ENCODE assay signal across 13 cellular contexts in genomic region chr2:31239842-31240198, GRCh38. TPM values are rescaled to one million over a fixed set of nuclear protein-coding genes. Genes with fewer than 3 reads are reported as not detected.
DNase-seq lines count a peak whose midpoint lies in the region; ATAC-seq and TF ChIP-seq lines count a peak whose summit lies in the region.
"Had no signal": no experiment of that assay in that cellular context is flagged by ENCODE, and none has a peak within 500 bp of the region (broad histone marks: within the 10 kb centered on the region; RNA-seq: fewer than 3 reads in every experiment).

No MANE protein-coding gene starts in this region.

- H3K36me3 ChIP-seq in A673 (ENCODE audit: insufficient read depth, low read length, poor library complexity, severe bottlenecking) (no peaks in the 10 kb centered on the region), cardiac muscle cell (no peaks in the 10 kb centered on the region)

- DNase-seq in A673 (ENCODE audit: low spot score) (peak; percentile 21), cardiac muscle cell (ENCODE audit: low read depth in 1 of 2, low spot score in 1 of 2) (peak; percentile 66 to 69), omental fat pad (ENCODE audit: low spot score) (no peak)
- DNase-seq in central memory CD4-positive, alpha-beta T cell: no peak
- DNase-seq: ACHN; activated T-cell treated with anti-CD3 and anti-CD28 coated beads, Interleukin-2, amount 50 U/mL, for 1 hour; GOT3; NCI-H2029 had no signal

- H3K9me3 ChIP-seq in A673 (ENCODE audit: low read depth, low read length, poor library complexity, severe bottlenecking) (no peaks in the 10 kb centered on the region), cardiac muscle cell (ENCODE audit: low read depth) (no peaks in the 10 kb centered on the region)

- no peak overlapping the region for H3K27ac ChIP-seq in A673 (ENCODE audit: low read depth, low read length, poor library complexity, severe bottlenecking)
- peak overlapping the region; percentile 31 for H3K27ac ChIP-seq in angular gyrus (ENCODE audit: low read depth, low read length)
- peak overlapping the region; percentile 86 for H3K27ac ChIP-seq in cardiac muscle cell
- H3K27ac ChIP-seq: HL-60 had no signal

- TF ChIP-seq CTCF in A673 (conservative IDR thresholded peaks at IDR 0.05; ENCODE audit: low read depth, low read length): no peak
- TF ChIP-seq CTCF in cardiac muscle cell (IDR thresholded peaks at IDR 0.05; ENCODE audit: low read depth, low read length): no peak
- no peak for TF ChIP-seq CTCF in omental fat pad (IDR thresholded peaks at IDR 0.05)

- no TSS peak for BruUV-seq in A673 (replicated peaks; lab: Mats Ljungman, UMichigan)

- no peaks in the 10 kb centered on the region for H3K4me1 ChIP-seq in A673 (ENCODE audit: insufficient read depth, low read length, poor library complexity, severe bottlenecking)
- H3K4me1 ChIP-seq in cardiac muscle cell (ENCODE audit: low read depth): peaks cover 15% of the 10 kb centered on the region

- POLR2A ChIA-PET in A673 (lab: Charles Lee; ENCODE audit: low non-redundant PET): interaction anchor here (0.6 kb wide), 2 partner anchors 32 to 48 kb away, joined by 3 read pairs; no protein-coding TSS in a partner anchor

- ATAC-seq in omental fat pad (ENCODE audit: low FRiP score) (peak; percentile 42), HG03342 (IDR thresholded peaks at IDR 0.05; ENCODE audit: unreplicated experiment) (no peak), GM18858 (IDR thresholded peaks at IDR 0.05; ENCODE audit: unreplicated experiment) (no peak), HG02678 (IDR thresholded peaks at IDR 0.05; ENCODE audit: unreplicated experiment) (no peak)

- intact Hi-C loops in A673 (cut with micrococcal nuclease; ENCODE audit: unreplicated experiment): no loop called here

- CTCF ChIA-PET in A673 (lab: Charles Lee): no interaction called here

- H3K27me3 ChIP-seq in A673 (replicated peaks; ENCODE audit: insufficient read depth, low read depth, low read length, poor library complexity) (no peaks in the 10 kb centered on the region), cardiac muscle cell (no peaks in the 10 kb centered on the region)

- H3K4me3 ChIP-seq in A673 (ENCODE audit: low read depth, low read length, poor library complexity, severe bottlenecking): no peak overlapping the region
- no peak overlapping the region for H3K4me3 ChIP-seq in cardiac muscle cell

RNA-seq across cellular contexts. Expression of gene EHD3, which starts 5.9 kb away (rescaled TPM):
- 4.4 and 4.8 TPM in 2 replicates for total RNA-seq in A673 (2021)
- total RNA-seq in cardiac muscle cell: 17.6 and 21.1 TPM in 2 replicates
- polyA plus RNA-seq in cardiac muscle cell: 12.3 and 15.5 TPM in 2 replicates
- total RNA-seq in omental fat pad: 1 to 10 TPM; 3.1 to 5.2 (median 3.6) TPM

RNA-seq across cellular contexts. Expression of gene CAPN14, which starts 22.5 kb away (rescaled TPM):
- total RNA-seq in A673 (2021) (0.13 and 0.35 TPM in 2 replicates), cardiac muscle cell (0.21 and 0.39 TPM in 2 replicates), omental fat pad (under 1 TPM in 1 of 4 donors, not detected in 3; 0.13 TPM)
- polyA plus RNA-seq in cardiac muscle cell: not detected in 2 replicates

Comparison
In these comparisons a context has a peak if more than half of its experiments do, and no peak if none do; other contexts are left out.
1. DNase-seq: peak in A673 (single experiment) and cardiac muscle cell (2 of 2); none in omental fat pad (single experiment) and central memory CD4-positive, alpha-beta T cell (single experiment).